In the genomic region with DNA sequence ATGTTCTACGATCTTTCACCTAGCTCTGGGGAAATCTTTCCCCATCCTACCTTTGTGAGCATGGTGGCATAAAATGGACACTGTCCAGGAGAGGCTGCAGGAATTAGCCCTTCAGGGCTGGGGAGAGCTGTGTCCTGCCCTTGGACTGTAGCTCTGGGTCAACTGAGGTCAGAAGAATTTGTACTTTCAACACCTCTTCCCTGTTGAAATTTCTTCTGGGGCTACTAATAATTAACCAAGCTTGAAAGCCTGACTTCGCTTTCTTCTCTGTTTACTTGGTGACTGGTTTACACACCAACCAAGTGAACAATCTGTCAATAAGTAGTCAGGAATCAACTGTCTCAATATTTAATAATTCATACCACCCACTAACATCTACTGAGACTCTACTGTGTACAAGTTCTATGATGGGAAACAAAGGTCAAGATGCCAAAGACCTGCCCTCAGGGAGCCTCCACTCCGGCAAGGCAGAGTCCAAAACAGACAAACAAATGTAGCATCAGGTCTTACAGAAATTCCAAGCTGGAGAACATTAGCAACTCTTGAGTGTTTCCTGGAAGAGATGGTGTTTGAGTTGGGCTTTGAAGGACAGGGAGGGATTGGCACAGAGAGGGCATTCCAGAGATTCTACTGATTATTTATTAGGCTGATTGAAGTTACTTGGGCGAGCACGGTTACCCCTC, we compare ENCODE assay signal across 1 cellular context.
TF ChIP-seq lines count a peak whose summit lies in the region.

No MANE protein-coding gene starts in this region.

TF ChIP-seq in GM23338, 12 proteins besides CTCF, POLR2A, EP300 and RAD21 (continued from another document):
- TF ChIP-seq, protein P1, sequence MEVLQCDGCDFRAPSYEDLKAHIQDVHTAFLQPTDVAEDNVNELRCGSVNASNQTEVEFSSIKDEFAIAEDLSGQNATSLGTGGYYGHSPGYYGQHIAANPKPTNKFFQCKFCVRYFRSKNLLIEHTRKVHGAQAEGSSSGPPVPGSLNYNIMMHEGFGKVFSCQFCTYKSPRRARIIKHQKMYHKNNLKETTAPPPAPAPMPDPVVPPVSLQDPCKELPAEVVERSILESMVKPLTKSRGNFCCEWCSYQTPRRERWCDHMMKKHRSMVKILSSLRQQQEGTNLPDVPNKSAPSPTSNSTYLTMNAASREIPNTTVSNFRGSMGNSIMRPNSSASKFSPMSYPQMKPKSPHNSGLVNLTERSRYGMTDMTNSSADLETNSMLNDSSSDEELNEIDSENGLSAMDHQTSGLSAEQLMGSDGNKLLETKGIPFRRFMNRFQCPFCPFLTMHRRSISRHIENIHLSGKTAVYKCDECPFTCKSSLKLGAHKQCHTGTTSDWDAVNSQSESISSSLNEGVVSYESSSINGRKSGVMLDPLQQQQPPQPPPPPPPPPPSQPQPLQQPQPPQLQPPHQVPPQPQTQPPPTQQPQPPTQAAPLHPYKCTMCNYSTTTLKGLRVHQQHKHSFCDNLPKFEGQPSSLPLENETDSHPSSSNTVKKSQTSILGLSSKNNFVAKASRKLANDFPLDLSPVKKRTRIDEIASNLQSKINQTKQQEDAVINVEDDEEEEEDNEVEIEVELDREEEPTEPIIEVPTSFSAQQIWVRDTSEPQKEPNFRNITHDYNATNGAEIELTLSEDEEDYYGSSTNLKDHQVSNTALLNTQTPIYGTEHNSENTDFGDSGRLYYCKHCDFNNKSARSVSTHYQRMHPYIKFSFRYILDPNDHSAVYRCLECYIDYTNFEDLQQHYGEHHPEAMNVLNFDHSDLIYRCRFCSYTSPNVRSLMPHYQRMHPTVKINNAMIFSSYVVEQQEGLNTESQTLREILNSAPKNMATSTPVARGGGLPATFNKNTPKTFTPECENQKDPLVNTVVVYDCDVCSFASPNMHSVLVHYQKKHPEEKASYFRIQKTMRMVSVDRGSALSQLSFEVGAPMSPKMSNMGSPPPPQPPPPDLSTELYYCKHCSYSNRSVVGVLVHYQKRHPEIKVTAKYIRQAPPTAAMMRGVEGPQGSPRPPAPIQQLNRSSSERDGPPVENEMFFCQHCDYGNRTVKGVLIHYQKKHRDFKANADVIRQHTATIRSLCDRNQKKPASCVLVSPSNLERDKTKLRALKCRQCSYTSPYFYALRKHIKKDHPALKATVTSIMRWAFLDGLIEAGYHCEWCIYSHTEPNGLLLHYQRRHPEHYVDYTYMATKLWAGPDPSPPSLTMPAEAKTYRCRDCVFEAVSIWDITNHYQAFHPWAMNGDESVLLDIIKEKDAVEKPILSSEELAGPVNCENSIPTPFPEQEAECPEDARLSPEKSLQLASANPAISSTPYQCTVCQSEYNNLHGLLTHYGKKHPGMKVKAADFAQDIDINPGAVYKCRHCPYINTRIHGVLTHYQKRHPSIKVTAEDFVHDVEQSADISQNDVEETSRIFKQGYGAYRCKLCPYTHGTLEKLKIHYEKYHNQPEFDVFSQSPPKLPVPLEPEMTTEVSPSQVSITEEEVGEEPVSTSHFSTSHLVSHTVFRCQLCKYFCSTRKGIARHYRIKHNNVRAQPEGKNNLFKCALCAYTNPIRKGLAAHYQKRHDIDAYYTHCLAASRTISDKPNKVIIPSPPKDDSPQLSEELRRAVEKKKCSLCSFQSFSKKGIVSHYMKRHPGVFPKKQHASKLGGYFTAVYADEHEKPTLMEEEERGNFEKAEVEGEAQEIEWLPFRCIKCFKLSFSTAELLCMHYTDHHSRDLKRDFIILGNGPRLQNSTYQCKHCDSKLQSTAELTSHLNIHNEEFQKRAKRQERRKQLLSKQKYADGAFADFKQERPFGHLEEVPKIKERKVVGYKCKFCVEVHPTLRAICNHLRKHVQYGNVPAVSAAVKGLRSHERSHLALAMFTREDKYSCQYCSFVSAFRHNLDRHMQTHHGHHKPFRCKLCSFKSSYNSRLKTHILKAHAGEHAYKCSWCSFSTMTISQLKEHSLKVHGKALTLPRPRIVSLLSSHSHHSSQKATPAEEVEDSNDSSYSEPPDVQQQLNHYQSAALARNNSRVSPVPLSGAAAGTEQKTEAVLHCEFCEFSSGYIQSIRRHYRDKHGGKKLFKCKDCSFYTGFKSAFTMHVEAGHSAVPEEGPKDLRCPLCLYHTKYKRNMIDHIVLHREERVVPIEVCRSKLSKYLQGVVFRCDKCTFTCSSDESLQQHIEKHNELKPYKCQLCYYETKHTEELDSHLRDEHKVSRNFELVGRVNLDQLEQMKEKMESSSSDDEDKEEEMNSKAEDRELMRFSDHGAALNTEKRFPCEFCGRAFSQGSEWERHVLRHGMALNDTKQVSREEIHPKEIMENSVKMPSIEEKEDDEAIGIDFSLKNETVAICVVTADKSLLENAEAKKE (CRISPR knock-in tag; IDR thresholded peaks at IDR 0.05): no peak
